ENCODE assay signal across 18 cellular contexts in the genomic region with DNA sequence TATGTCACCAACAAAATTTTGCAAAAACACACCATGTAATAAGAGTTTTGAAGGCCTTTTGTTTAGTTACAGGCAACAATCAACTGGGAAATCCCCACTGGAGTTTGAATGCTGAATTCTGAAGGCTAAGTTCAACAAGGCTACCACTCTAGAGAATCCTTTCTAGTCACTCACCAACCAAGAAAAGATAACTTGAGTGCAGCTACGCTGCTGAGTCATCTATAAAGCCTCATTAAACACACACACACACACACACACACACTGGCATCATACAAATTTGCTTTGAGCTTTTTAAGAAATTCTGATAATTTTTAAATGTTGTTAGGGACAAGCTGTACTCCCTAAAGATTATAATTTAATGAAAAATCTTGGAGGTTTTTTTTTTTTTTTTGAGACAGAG.
DNase-seq lines count a peak whose midpoint lies in the region; TF ChIP-seq lines count a peak whose summit lies in the region.
"Had no signal": no experiment of that assay in that cellular context is flagged by ENCODE, and none has a peak within 500 bp of the region (broad histone marks: within the 10 kb centered on the region; RNA-seq: fewer than 3 reads in every experiment).

No MANE protein-coding gene starts in this region.

- H3K36me3 Mint-ChIP-seq in activated T-cell treated with anti-CD3 and anti-CD28 coated beads, Interleukin-2, amount 50 U/mL, for 24 hours (ENCODE audit: low read depth), result peaks cover 14% of the 10 kb centered on the region

- in situ Hi-C loops in ACHN (cut with HindIII; ENCODE audit: low pct_ligation_motif_present, low pct_unique_long_range_greater_than_20kb, low sequenced_read_pairs), result no loop called here

- TF ChIP-seq CTCF in GM10266 (IDR thresholded peaks at IDR 0.05; ENCODE audit: control insufficient read depth, insufficient read depth, low read depth, missing control alignments), result no peak

- no peaks in the 10 kb centered on the region for H3K27me3 Mint-ChIP-seq in activated T-cell treated with anti-CD3 and anti-CD28 coated beads, Interleukin-2, amount 50 U/mL, for 24 hours
- H3K27me3 Mint-ChIP-seq: activated CD4-positive, alpha-beta memory T cell treated with anti-CD3 and anti-CD28 coated beads, Interleukin-2, amount 10 ng/mL, durations not matched to agents 7 days and 5 days; B cell had no signal

- intact Hi-C loops in cardiac septum (cut with DNase I), result no loop called here

- peaks cover 2% of the 10 kb centered on the region for H3K4me1 Mint-ChIP-seq in activated T-cell treated with anti-CD3 and anti-CD28 coated beads, Interleukin-2, amount 50 U/mL, for 24 hours (ENCODE audit: low read depth)

- no peaks in the 10 kb centered on the region for H3K36me3 ChIP-seq in adipocyte (ENCODE audit: control insufficient read depth, insufficient read depth, low read length, severe bottlenecking)
- H3K36me3 ChIP-seq: lower lobe of right lung, neutrophil, uterus had no signal

- no peak overlapping the region for H3K27ac Mint-ChIP-seq in activated T-cell treated with anti-CD3 and anti-CD28 coated beads, Interleukin-2, amount 50 U/mL, for 24 hours
- H3K27ac Mint-ChIP-seq: activated CD4-positive, alpha-beta memory T cell treated with anti-CD3 and anti-CD28 coated beads, Interleukin-2, amount 10 ng/mL, durations not matched to agents 7 days and 5 days; activated naive CD4-positive, alpha-beta T cell treated with anti-CD3 and anti-CD28 coated beads for 36 hours; B cell had no signal

- H3K4me1 ChIP-seq in adipocyte (ENCODE audit: control insufficient read depth, insufficient read depth, low read length), result no peaks in the 10 kb centered on the region
- H3K4me1 ChIP-seq: lower lobe of right lung, uterus had no signal

- no peak overlapping the region for H3K9ac ChIP-seq in adipocyte (ENCODE audit: low read length)

- H3K27me3 ChIP-seq in adipocyte (replicated peaks; ENCODE audit: control insufficient read depth, insufficient read depth, low read length), result no peaks in the 10 kb centered on the region
- H3K27me3 ChIP-seq: hepatocyte, neutrophil, uterus had no signal

- DNase-seq in ACHN, result peak; percentile 68
- peak; percentile 42 for DNase-seq in H4 (ENCODE audit: low spot score)
- peak; percentile 49 for DNase-seq in adipocyte (ENCODE audit: low read depth)
- DNase-seq in fibroblast of the conjunctiva (ENCODE audit: low read depth), result peak; percentile 4
- no peak for DNase-seq in GM10266 (ENCODE audit: extremely low spot score)
- no peak for DNase-seq in SKM-1 (lab: John Stamatoyannopoulos, UW; ENCODE audit: unreplicated experiment)
- DNase-seq in activated T-cell treated with anti-CD3 and anti-CD28 coated beads, Interleukin-2, amount 50 U/mL, for 24 hours, result no peak
- no peak for DNase-seq in cardiac septum (ENCODE audit: low spot score)
- DNase-seq: activated CD4-positive, alpha-beta memory T cell treated with anti-CD3 and anti-CD28 coated beads, Interleukin-2, amount 10 ng/mL, durations not matched to agents 7 days and 5 days; activated naive CD4-positive, alpha-beta T cell treated with anti-CD3 and anti-CD28 coated beads for 36 hours; lower lobe of right lung; MM.1S; NCI-H2171; uterus had no signal

- H3K4me3 Mint-ChIP-seq in activated T-cell treated with anti-CD3 and anti-CD28 coated beads, Interleukin-2, amount 50 U/mL, for 24 hours, result no peak overlapping the region
- H3K4me3 Mint-ChIP-seq: activated CD4-positive, alpha-beta memory T cell treated with anti-CD3 and anti-CD28 coated beads, Interleukin-2, amount 10 ng/mL, durations not matched to agents 7 days and 5 days; activated naive CD4-positive, alpha-beta T cell treated with anti-CD3 and anti-CD28 coated beads for 36 hours; B cell had no signal

- no peaks in the 10 kb centered on the region for H3K9me3 ChIP-seq in adipocyte (ENCODE audit: control insufficient read depth, low read length)
- H3K9me3 ChIP-seq: lower lobe of right lung, neutrophil, uterus had no signal

- no peak overlapping the region for H3K4me3 ChIP-seq in adipocyte (ENCODE audit: low read length)
- H3K4me3 ChIP-seq: coronary artery, hepatocyte, lower lobe of right lung, uterus had no signal

- peaks cover 13% of the 10 kb centered on the region for H3K9me3 Mint-ChIP-seq in activated T-cell treated with anti-CD3 and anti-CD28 coated beads, Interleukin-2, amount 50 U/mL, for 24 hours
- H3K9me3 Mint-ChIP-seq: activated CD4-positive, alpha-beta memory T cell treated with anti-CD3 and anti-CD28 coated beads, Interleukin-2, amount 10 ng/mL, durations not matched to agents 7 days and 5 days had no signal

Comparison
In these comparisons a context has a peak if more than half of its experiments do, and no peak if none do; other contexts are left out.
1. DNase-seq: peak in ACHN (single experiment), H4 (single experiment), adipocyte (single experiment) and fibroblast of the conjunctiva (single experiment); none in GM10266 (single experiment), SKM-1 (single experiment), activated T-cell treated with anti-CD3 and anti-CD28 coated beads, Interleukin-2, amount 50 U/mL, for 24 hours (single experiment) and cardiac septum (single experiment).